23 cellular contexts compared by ENCODE assay signal in the genomic region with DNA sequence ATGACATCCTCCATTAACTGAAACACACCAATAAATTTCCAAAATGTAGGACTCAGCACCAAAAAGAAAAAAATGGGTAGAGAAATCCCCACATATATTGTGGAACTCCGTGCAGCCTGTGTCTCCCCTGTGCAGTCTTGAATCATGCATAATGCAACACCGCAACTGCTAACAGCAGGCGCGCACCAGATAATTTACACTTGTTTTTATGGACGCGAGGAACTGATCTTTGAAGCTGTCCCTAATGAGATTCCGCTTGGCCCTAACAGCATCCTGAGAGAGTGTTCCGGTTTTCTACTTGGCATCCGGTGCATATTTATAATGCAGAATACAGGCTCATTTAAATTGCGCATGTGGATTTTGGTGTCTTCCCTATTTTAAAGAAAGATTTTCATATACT. TPM values are rescaled to one million over a fixed set of nuclear protein-coding genes. Genes with fewer than 3 reads are reported as not detected.
"Had no signal": no experiment of that assay in that cellular context is flagged by ENCODE, and none has a peak within 500 bp of the region (broad histone marks: within the 10 kb centered on the region; RNA-seq: fewer than 3 reads in every experiment).

No MANE protein-coding gene starts in this region.

- H3K27me3 ChIP-seq: body of pancreas, foreskin keratinocyte, transverse colon, vagina had no signal

- ATAC-seq: activated CD8-positive, alpha-beta T cell treated with anti-CD3 and anti-CD28 coated beads, Interleukin-2, amount 10 ng/mL, durations not matched to agents 7 days and 5 days; activated naive CD8-positive, alpha-beta T cell treated with anti-CD3 and anti-CD28 coated beads, Interleukin-2, amount 50 U/mL, for 24 hours; body of pancreas; foreskin keratinocyte; natural killer cell treated with Interleukin-12 subunit alpha and Interleukin-12 subunit beta and Interleukin-15 and Interleukin-18, amount 100 ng/mL, for 72 hours; stimulated activated naive B cell treated with anti-CD40 and anti-IgM and Interleukin-4, amounts not matched to agents 10 μg/mL and 1 μg/mL and 100 μg/mL, for 72 hours had no signal

- H3K9me3 Mint-ChIP-seq: activated naive CD8-positive, alpha-beta T cell treated with anti-CD3 and anti-CD28 coated beads, Interleukin-2, amount 50 U/mL, for 24 hours; activated T-helper 1 cell treated with anti-CD3 and anti-CD28 coated beads, Interleukin-12 subunit alpha, Interleukin-12 subunit beta, Interleukin-2, Interleukin-4 antibody, amounts not matched to agents 30 ng/mL and 10 ng/mL and 1 ng/mL, durations not matched to agents 14 hours and 24 hours and 36 hours; natural killer cell treated with Interleukin-12 subunit alpha and Interleukin-12 subunit beta and Interleukin-15 and Interleukin-18, amount 100 ng/mL, for 72 hours; stimulated activated naive B cell treated with anti-CD40 and anti-IgM and Interleukin-4, amounts not matched to agents 10 μg/mL and 1 μg/mL and 100 μg/mL, for 72 hours; T-helper 2 cell treated with Interferon-gamma antibody and Interleukin-4, amounts not matched to agents 5 μg/mL and 100 μg/mL, for 36 hours had no signal

- H3K27me3 Mint-ChIP-seq: stimulated activated naive B cell treated with anti-CD40 and anti-IgM and Interleukin-4, amounts not matched to agents 10 μg/mL and 1 μg/mL and 100 μg/mL, for 72 hours had no signal

- H3K36me3 ChIP-seq: left ventricle myocardium inferior, prostate gland, transverse colon, vagina had no signal

- H3K4me3 ChIP-seq: body of pancreas, left ventricle myocardium inferior, prostate gland, transverse colon, vagina had no signal

- DNase-seq: activated CD4-positive, alpha-beta T cell treated with anti-CD3 and anti-CD28 coated beads for 1 hour; activated CD4-positive, alpha-beta T cell treated with anti-CD3 and anti-CD28 coated beads, Interleukin-2, amount 50 U/mL, for 1 hour; activated CD8-positive, alpha-beta T cell treated with anti-CD3 and anti-CD28 coated beads, Interleukin-2, amount 10 ng/mL, durations not matched to agents 7 days and 5 days; activated gamma-delta T cell; activated naive CD4-positive, alpha-beta T cell treated with anti-CD3 and anti-CD28 coated beads, Interleukin-2, amount 50 U/mL, for 16 hours; activated naive CD8-positive, alpha-beta T cell treated with anti-CD3 and anti-CD28 coated beads, Interleukin-2, amount 50 U/mL, for 24 hours; body of pancreas; effector CD4-positive, alpha-beta T cell; foreskin keratinocyte; kidney glomerular epithelial cell; left ventricle myocardium inferior; stimulated activated CD4-positive, alpha-beta T cell treated with anti-CD3 and anti-CD28 coated beads, Interleukin-2, amount 100 ng/mL, for 48 hours; stimulated activated CD8-positive, alpha-beta memory T cell treated with anti-CD3 and anti-CD28 coated beads, Interleukin-4, amount 100 ng/mL, for 48 hours; stimulated activated naive B cell treated with anti-CD40 and anti-IgM and Interleukin-4, amounts not matched to agents 10 μg/mL and 1 μg/mL and 100 μg/mL, for 72 hours; transverse colon; WERI-Rb-1 had no signal

- H3K27ac Mint-ChIP-seq: activated CD8-positive, alpha-beta T cell treated with anti-CD3 and anti-CD28 coated beads, Interleukin-2, amount 10 ng/mL, durations not matched to agents 7 days and 5 days; activated naive CD8-positive, alpha-beta T cell treated with anti-CD3 and anti-CD28 coated beads, Interleukin-2, amount 50 U/mL, for 24 hours; activated T-helper 1 cell treated with anti-CD3 and anti-CD28 coated beads, Interleukin-12 subunit alpha, Interleukin-12 subunit beta, Interleukin-2, Interleukin-4 antibody, amounts not matched to agents 30 ng/mL and 10 ng/mL and 1 ng/mL, durations not matched to agents 14 hours and 24 hours and 36 hours; natural killer cell treated with Interleukin-12 subunit alpha and Interleukin-12 subunit beta and Interleukin-15 and Interleukin-18, amount 100 ng/mL, for 72 hours; stimulated activated naive B cell treated with anti-CD40 and anti-IgM and Interleukin-4, amounts not matched to agents 10 μg/mL and 1 μg/mL and 100 μg/mL, for 72 hours; T-helper 2 cell treated with Interferon-gamma antibody and Interleukin-4, amounts not matched to agents 5 μg/mL and 100 μg/mL, for 36 hours had no signal

- H3K4me3 Mint-ChIP-seq: activated CD8-positive, alpha-beta T cell treated with anti-CD3 and anti-CD28 coated beads, Interleukin-2, amount 10 ng/mL, durations not matched to agents 7 days and 5 days; activated naive CD8-positive, alpha-beta T cell treated with anti-CD3 and anti-CD28 coated beads, Interleukin-2, amount 50 U/mL, for 24 hours; activated T-helper 1 cell treated with anti-CD3 and anti-CD28 coated beads, Interleukin-12 subunit alpha, Interleukin-12 subunit beta, Interleukin-2, Interleukin-4 antibody, amounts not matched to agents 30 ng/mL and 10 ng/mL and 1 ng/mL, durations not matched to agents 14 hours and 24 hours and 36 hours; natural killer cell treated with Interleukin-12 subunit alpha and Interleukin-12 subunit beta and Interleukin-15 and Interleukin-18, amount 100 ng/mL, for 72 hours; stimulated activated naive B cell treated with anti-CD40 and anti-IgM and Interleukin-4, amounts not matched to agents 10 μg/mL and 1 μg/mL and 100 μg/mL, for 72 hours; T-helper 2 cell treated with Interferon-gamma antibody and Interleukin-4, amounts not matched to agents 5 μg/mL and 100 μg/mL, for 36 hours had no signal

- H3K27ac ChIP-seq: body of pancreas, foreskin keratinocyte, left ventricle myocardium inferior, prostate gland, transverse colon, vagina, WERI-Rb-1 had no signal

- H3K9me3 ChIP-seq: body of pancreas, left ventricle myocardium inferior, prostate gland, transverse colon, vagina had no signal

- H3K36me3 Mint-ChIP-seq: natural killer cell treated with Interleukin-12 subunit alpha and Interleukin-12 subunit beta and Interleukin-15 and Interleukin-18, amount 100 ng/mL, for 72 hours; stimulated activated naive B cell treated with anti-CD40 and anti-IgM and Interleukin-4, amounts not matched to agents 10 μg/mL and 1 μg/mL and 100 μg/mL, for 72 hours had no signal

- H3K4me1 ChIP-seq: foreskin keratinocyte, prostate gland, transverse colon, vagina had no signal

RNA-seq across cellular contexts. Expression of a gene that starts 21.2 kb away (rescaled TPM):
- total RNA-seq: activated CD8-positive, alpha-beta T cell treated with anti-CD3 and anti-CD28 coated beads, Interleukin-2, amount 10 ng/mL, durations not matched to agents 7 days and 5 days; activated T-helper 1 cell treated with anti-CD3 and anti-CD28 coated beads, Interleukin-12 subunit alpha, Interleukin-12 subunit beta, Interleukin-2, Interleukin-4 antibody, amounts not matched to agents 30 ng/mL and 10 ng/mL and 1 ng/mL, durations not matched to agents 14 hours and 24 hours and 36 hours; chondrocyte; foreskin keratinocyte; glomerular endothelial cell had no signal
- polyA plus RNA-seq: foreskin keratinocyte had no signal
